Comparison of ENCODE assay signal across 1 cellular context in the genomic region with DNA sequence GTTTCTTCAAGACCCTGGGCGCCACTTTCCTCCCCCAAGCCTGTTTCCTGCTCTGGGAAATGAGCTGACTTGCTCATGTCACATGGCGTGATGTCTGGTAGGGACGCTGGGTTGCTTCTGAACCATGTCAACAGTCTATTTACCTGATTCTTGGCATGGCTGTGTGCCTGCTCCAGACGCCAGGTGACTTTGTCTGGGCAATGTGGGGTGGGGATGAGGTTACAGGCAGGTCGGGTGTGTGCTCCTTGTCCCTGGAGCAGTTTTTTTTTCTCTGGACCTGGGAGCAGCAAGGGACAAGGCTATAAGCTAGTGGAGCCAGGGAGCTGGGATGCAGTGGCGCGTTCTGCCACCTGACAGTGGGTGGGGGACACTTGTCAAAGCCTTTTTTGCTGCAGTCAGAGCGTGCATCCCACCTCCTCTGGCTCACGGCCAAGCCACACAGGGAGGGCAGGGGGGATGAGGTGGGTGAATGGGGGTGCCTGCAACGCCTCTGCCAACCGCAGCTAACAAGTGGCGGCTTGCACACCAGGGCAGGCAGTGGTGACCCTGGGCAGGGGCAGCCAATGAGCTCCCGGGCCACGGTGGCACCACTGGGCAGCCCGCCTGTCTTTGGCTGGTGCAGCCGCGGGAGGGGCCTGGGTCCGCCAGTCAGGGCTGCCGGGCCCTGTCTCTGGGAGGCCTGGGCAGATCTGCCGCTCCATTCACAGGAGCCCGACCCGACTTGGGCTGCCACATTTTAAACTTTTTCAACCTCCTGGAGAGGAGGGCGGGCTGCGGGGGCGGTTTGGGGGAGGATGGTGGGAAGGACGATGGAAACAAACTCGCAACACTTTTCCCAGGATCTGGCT.
TF ChIP-seq lines count a peak whose summit lies in the region.

No MANE protein-coding gene starts in this region.

TF ChIP-seq in HepG2, 621 proteins besides CTCF, POLR2A, EP300 and RAD21 (continued from another document and continues in another):
- TF ChIP-seq GLMP (CRISPR knock-in tag; IDR thresholded peaks at IDR 0.05; ENCODE audit: borderline replicate concordance) (no peak), ZNF720 (CRISPR knock-in tag; IDR thresholded peaks at IDR 0.05) (no peak), CERS6 (CRISPR knock-in tag; IDR thresholded peaks at IDR 0.05) (no peak), PHF20 (CRISPR knock-in tag; IDR thresholded peaks at IDR 0.05) (no peak), ZMYM3 (CRISPR knock-in tag; IDR thresholded peaks at IDR 0.05) (peak; percentile 60; the same call in 1 of the 2 replicates), CREB1 (IDR thresholded peaks at IDR 0.05) (peak; percentile 61), CREB1 (CRISPR knock-in tag; IDR thresholded peaks at IDR 0.05) (peak; percentile 63; the same call in 1 of the 2 replicates), ZNF652 (CRISPR knock-in tag; IDR thresholded peaks at IDR 0.05; ENCODE audit: borderline replicate concordance, low read depth) (peak; percentile 11; the same call in 1 of the 2 replicates), NFE2L1 (CRISPR knock-in tag; IDR thresholded peaks at IDR 0.05; ENCODE audit: borderline replicate concordance) (no peak), RAD51 (IDR thresholded peaks at IDR 0.05; ENCODE audit: borderline replicate concordance) (no peak), ZNF30 (CRISPR knock-in tag; IDR thresholded peaks at IDR 0.05) (no peak), ISL2 (CRISPR knock-in tag; IDR thresholded peaks at IDR 0.05) (no peak), ZNF468 (CRISPR knock-in tag; IDR thresholded peaks at IDR 0.05) (no peak), RORA (CRISPR knock-in tag; IDR thresholded peaks at IDR 0.05) (no peak), ZNF264 (CRISPR knock-in tag; IDR thresholded peaks at IDR 0.05) (no peak), PCBP1 (IDR thresholded peaks at IDR 0.05; ENCODE audit: borderline replicate concordance, low read depth, low read length) (no peak), GATA4 (IDR thresholded peaks at IDR 0.05; ENCODE audit: borderline replicate concordance, low read depth) (no peak), ZNF44 (CRISPR knock-in tag; IDR thresholded peaks at IDR 0.05) (no peak), HMGXB4 (CRISPR knock-in tag; IDR thresholded peaks at IDR 0.05; ENCODE audit: borderline replicate concordance in 1 of 2, low read depth in 1 of 2) (peak in 1 of 2 experiments; percentile 50; a peak in 2 of 4 replicates), ZNF253 (CRISPR knock-in tag; IDR thresholded peaks at IDR 0.05; ENCODE audit: borderline replicate concordance) (no peak), HOXA9 (CRISPR knock-in tag; IDR thresholded peaks at IDR 0.05; ENCODE audit: borderline replicate concordance) (no peak), ZNF460 (CRISPR knock-in tag; IDR thresholded peaks at IDR 0.05; ENCODE audit: borderline replicate concordance) (no peak; the same call in 1 of the 2 replicates), ZNF12 (CRISPR knock-in tag; IDR thresholded peaks at IDR 0.05) (no peak), ZNF672 (CRISPR knock-in tag; IDR thresholded peaks at IDR 0.05) (no peak), MTF2 (CRISPR knock-in tag; IDR thresholded peaks at IDR 0.05; ENCODE audit: borderline replicate concordance) (no peak), TCF7L2 (IDR thresholded peaks at IDR 0.05; ENCODE audit: low read depth, low read length) (no peak)
- TF ChIP-seq, protein P1, sequence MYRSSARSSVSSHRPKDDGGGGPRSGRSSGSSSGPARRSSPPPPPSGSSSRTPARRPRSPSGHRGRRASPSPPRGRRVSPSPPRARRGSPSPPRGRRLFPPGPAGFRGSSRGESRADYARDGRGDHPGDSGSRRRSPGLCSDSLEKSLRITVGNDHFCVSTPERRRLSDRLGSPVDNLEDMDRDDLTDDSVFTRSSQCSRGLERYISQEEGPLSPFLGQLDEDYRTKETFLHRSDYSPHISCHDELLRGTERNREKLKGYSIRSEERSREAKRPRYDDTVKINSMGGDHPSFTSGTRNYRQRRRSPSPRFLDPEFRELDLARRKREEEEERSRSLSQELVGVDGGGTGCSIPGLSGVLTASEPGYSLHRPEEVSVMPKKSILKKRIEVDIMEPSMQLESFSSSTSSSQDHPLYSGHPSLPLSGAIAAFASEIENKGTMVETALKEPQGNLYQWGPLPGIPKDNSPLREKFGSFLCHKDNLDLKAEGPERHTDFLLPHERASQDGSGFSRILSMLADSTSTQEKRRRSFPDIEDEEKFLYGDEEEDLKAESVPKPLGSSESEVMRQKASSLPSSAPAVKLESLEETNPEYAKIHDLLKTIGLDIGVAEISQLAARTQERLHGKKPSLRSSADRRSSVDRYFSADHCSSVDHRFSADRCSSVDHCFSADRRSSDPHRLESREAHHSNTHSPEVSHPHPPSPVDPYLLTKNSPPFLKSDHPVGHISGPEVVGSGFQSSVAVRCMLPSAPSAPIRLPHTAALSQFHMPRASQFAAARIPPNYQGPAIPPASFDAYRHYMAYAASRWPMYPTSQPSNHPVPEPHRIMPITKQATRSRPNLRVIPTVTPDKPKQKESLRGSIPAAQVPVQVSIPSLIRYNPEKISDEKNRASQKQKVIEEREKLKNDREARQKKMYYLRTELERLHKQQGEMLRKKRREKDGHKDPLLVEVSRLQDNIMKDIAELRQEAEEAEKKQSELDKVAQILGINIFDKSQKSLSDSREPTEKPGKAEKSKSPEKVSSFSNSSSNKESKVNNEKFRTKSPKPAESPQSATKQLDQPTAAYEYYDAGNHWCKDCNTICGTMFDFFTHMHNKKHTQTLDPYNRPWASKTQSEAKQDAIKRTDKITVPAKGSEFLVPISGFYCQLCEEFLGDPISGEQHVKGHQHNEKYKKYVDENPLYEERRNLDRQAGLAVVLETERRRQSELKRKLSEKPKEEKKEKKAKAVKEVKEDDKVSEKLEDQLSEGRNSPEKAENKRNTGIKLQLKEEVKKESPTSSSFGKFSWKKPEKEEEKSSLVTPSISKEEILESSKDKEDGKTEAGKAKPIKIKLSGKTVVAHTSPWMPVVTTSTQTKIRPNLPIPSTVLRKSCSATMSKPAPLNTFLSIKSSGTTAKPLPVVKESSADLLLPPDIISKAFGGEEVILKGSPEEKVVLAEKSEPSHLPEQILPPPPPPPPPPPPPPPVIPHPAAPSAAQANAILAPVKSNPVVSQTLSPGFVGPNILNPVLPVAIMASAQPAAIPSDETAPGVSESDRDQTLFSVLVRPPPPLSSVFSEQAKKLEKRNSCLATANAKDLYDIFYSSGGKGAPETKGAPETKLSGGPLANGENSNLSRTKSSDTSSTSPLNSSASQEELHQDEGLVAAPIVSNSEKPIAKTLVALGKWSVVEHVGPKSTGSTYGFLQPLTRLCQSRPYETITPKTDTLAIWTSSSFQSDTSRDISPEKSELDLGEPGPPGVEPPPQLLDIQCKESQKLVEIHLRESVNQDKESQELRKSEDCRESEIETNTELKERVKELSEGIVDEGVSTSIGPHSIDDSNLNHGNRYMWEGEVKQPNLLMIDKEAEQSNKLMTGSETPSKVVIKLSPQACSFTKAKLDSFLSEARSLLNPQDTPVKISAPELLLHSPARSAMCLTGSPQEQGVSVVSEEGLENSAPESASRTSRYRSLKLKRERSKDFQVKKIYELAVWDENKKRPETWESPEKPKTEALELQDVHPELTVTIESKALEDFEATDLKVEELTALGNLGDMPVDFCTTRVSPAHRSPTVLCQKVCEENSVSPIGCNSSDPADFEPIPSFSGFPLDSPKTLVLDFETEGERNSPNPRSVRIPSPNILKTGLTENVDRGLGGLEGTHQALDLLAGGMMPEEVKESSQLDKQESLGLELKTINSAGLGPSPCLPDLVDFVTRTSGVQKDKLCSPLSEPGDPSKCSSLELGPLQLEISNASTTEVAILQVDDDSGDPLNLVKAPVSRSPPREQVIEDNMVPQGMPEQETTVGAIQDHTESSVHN (CRISPR knock-in tag; IDR thresholded peaks at IDR 0.05) = peak; percentile 47; the same call in 1 of the 2 replicates
- TF ChIP-seq, protein P2, sequence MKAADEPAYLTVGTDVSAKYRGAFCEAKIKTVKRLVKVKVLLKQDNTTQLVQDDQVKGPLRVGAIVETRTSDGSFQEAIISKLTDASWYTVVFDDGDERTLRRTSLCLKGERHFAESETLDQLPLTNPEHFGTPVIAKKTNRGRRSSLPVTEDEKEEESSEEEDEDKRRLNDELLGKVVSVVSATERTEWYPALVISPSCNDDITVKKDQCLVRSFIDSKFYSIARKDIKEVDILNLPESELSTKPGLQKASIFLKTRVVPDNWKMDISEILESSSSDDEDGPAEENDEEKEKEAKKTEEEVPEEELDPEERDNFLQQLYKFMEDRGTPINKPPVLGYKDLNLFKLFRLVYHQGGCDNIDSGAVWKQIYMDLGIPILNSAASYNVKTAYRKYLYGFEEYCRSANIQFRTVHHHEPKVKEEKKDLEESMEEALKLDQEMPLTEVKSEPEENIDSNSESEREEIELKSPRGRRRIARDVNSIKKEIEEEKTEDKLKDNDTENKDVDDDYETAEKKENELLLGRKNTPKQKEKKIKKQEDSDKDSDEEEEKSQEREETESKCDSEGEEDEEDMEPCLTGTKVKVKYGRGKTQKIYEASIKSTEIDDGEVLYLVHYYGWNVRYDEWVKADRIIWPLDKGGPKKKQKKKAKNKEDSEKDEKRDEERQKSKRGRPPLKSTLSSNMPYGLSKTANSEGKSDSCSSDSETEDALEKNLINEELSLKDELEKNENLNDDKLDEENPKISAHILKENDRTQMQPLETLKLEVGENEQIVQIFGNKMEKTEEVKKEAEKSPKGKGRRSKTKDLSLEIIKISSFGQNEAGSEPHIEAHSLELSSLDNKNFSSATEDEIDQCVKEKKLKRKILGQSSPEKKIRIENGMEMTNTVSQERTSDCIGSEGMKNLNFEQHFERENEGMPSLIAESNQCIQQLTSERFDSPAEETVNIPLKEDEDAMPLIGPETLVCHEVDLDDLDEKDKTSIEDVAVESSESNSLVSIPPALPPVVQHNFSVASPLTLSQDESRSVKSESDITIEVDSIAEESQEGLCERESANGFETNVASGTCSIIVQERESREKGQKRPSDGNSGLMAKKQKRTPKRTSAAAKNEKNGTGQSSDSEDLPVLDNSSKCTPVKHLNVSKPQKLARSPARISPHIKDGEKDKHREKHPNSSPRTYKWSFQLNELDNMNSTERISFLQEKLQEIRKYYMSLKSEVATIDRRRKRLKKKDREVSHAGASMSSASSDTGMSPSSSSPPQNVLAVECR (CRISPR knock-in tag; IDR thresholded peaks at IDR 0.05; ENCODE audit: borderline replicate concordance) = peak; percentile 48
- TF ChIP-seq, protein P3, sequence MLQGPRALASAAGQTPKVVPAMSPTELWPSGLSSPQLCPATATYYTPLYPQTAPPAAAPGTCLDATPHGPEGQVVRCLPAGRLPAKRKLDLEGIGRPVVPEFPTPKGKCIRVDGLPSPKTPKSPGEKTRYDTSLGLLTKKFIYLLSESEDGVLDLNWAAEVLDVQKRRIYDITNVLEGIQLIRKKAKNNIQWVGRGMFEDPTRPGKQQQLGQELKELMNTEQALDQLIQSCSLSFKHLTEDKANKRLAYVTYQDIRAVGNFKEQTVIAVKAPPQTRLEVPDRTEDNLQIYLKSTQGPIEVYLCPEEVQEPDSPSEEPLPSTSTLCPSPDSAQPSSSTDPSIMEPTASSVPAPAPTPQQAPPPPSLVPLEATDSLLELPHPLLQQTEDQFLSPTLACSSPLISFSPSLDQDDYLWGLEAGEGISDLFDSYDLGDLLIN (CRISPR knock-in tag; IDR thresholded peaks at IDR 0.05; ENCODE audit: borderline replicate concordance) = no peak
- TF ChIP-seq, protein P4, sequence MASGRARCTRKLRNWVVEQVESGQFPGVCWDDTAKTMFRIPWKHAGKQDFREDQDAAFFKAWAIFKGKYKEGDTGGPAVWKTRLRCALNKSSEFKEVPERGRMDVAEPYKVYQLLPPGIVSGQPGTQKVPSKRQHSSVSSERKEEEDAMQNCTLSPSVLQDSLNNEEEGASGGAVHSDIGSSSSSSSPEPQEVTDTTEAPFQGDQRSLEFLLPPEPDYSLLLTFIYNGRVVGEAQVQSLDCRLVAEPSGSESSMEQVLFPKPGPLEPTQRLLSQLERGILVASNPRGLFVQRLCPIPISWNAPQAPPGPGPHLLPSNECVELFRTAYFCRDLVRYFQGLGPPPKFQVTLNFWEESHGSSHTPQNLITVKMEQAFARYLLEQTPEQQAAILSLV (CRISPR knock-in tag; IDR thresholded peaks at IDR 0.05; ENCODE audit: borderline replicate concordance) = peak; percentile 66; the same call in 1 of the 2 replicates
